In the genomic region with DNA sequence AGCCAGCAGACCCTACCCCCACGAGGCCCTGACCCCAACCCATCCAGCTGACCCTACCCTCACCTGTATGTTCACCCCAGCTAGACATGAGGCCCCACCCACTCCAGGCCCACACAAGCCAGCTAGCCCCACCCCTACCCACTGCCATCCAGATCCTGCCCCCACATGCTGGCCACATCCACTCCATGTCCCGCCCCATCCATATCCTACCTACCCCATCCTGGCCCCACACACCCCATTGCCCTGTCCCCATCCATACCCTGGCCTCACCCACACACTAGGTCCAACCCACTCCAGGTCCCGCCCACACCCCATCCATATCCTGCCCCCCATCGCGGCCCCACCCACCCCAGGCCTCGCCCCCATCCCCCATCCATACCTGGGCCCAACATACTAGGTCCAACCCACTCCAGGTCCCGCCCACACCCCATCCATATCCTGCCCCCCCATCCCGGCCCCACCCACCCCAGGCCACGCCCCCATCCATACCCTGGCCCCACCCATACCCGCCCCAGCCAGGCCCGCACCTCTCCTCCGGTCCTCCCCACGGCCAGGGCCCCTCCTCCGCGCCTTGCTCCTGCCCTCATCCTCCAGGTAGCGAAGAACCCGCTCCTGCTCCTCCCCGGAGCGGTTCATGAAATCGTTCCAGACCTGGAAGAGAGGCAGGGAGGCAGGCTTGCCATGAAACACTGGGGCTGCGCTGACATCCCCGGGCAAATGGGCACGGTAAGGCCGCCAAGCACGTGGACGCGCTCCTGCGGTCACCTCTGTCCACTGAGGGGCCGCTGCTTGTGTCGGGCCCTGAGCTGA, we compare ENCODE assay signal across 12 cellular contexts. TPM values are rescaled to one million over a fixed set of nuclear protein-coding genes. Genes with fewer than 3 reads are reported as not detected.
DNase-seq lines count a peak whose midpoint lies in the region; ATAC-seq and TF ChIP-seq lines count a peak whose summit lies in the region.
"Had no signal": no experiment of that assay in that cellular context is flagged by ENCODE, and none has a peak within 500 bp of the region (broad histone marks: within the 10 kb centered on the region; RNA-seq: fewer than 3 reads in every experiment).

No MANE protein-coding gene starts in this region.

- H2AFZ ChIP-seq in DND-41 (ENCODE audit: low read depth, low read length): no peak overlapping the region

- H3K27me3 ChIP-seq in A673 (replicated peaks; ENCODE audit: insufficient read depth, low read depth, low read length, poor library complexity) (no peaks in the 10 kb centered on the region), DND-41 (ENCODE audit: insufficient read depth, low read length, poor library complexity) (no peaks in the 10 kb centered on the region)
- H3K27me3 ChIP-seq: gastroesophageal sphincter had no signal

- peak overlapping the region in 1 of 2 donors; percentile 43 for H3K27ac Mint-ChIP-seq in T-cell

- BruUV-seq in A673 (replicated peaks; lab: Mats Ljungman, UMichigan): no TSS peak

- H3K36me3 ChIP-seq in A673 (ENCODE audit: insufficient read depth, low read length, poor library complexity, severe bottlenecking) (peaks cover 4% of the 10 kb centered on the region), DND-41 (ENCODE audit: insufficient read depth, low read length) (peaks cover 31% of the 10 kb centered on the region)

- H3K9me3 ChIP-seq in A673 (ENCODE audit: low read depth, low read length, poor library complexity, severe bottlenecking): no peaks in the 10 kb centered on the region
- H3K9me3 ChIP-seq in DND-41 (ENCODE audit: insufficient read depth, low read length, severe bottlenecking): no peaks in the 10 kb centered on the region
- H3K9me3 ChIP-seq: gastroesophageal sphincter had no signal

- peaks cover 15% of the 10 kb centered on the region; the same call in 1 of the 2 replicates for H4K20me1 ChIP-seq in DND-41 (ENCODE audit: insufficient read depth, low read length)

- H3K79me2 ChIP-seq in DND-41 (ENCODE audit: insufficient read depth, low read length): peaks cover 7% of the 10 kb centered on the region

- no peak overlapping the region for H3K9ac ChIP-seq in DND-41 (ENCODE audit: low read depth, low read length)

- peaks cover 23 to 51% (median 33%) of the 10 kb centered on the region in 3 donors for H3K4me1 Mint-ChIP-seq in T-cell

- CTCF ChIA-PET in A673 (lab: Charles Lee): interaction anchor here (0.6 kb wide), 1 partner anchor 107 kb away, joined by 3 read pairs; no protein-coding TSS in a partner anchor
- CTCF ChIA-PET in T-cell (lab: Charles Lee): no interaction called here

- peaks cover 8% of the 10 kb centered on the region for H3K4me1 ChIP-seq in A673 (ENCODE audit: insufficient read depth, low read length, poor library complexity, severe bottlenecking)
- no peaks in the 10 kb centered on the region for H3K4me1 ChIP-seq in DND-41 (ENCODE audit: insufficient read depth, low read length)
- H3K4me1 ChIP-seq: gastroesophageal sphincter had no signal

- no peaks in the 10 kb centered on the region for H3K27me3 Mint-ChIP-seq in T-cell

- H3K4me2 ChIP-seq in DND-41 (ENCODE audit: insufficient read depth, low read length): no peak overlapping the region

- DNase-seq in A673 (ENCODE audit: low spot score) (peak; percentile 44), DND-41 (peak; percentile 52), T-cell (peak in 18 of 34 experiments; percentile 17 to 58 (median 44)), iPS-NIHi11 (ENCODE audit: low spot score) (peak; percentile 96), OCI-M1 (lab: John Stamatoyannopoulos, UW) (no peak), Ammon's horn (ENCODE audit: low spot score) (no peak), NCI-H2227 treated with DMSO at 0.1 percent for 48 hours (lab: John Stamatoyannopoulos, UW) (no peak), NCI-H510A treated with DMSO at 0.1 percent for 48 hours (lab: John Stamatoyannopoulos, UW) (no peak)
- DNase-seq: GF-D8 had no signal

- H3K4me3 Mint-ChIP-seq in T-cell: no peak overlapping the region

- POLR2A ChIA-PET in A673 (lab: Charles Lee; ENCODE audit: low non-redundant PET) (no interaction called here), T-cell (lab: Charles Lee) (no interaction called here)

- H3K4me3 ChIP-seq in A673 (ENCODE audit: low read depth, low read length, poor library complexity, severe bottlenecking) (no peak overlapping the region), DND-41 (ENCODE audit: low read depth in 1 of 2, low read length in 2 of 2) (no peak overlapping the region)
- H3K4me3 ChIP-seq: gastroesophageal sphincter had no signal

- TF ChIP-seq CTCF in A673 (conservative IDR thresholded peaks at IDR 0.05; ENCODE audit: low read depth, low read length): no peak
- no peak for TF ChIP-seq CTCF in DND-41 (IDR thresholded peaks at IDR 0.05; ENCODE audit: borderline replicate concordance, extremely low read depth, low read length, poor library complexity, severe bottlenecking)

- H3K27ac ChIP-seq in A673 (ENCODE audit: low read depth, low read length, poor library complexity, severe bottlenecking) (no peak overlapping the region), DND-41 (ENCODE audit: low read length) (no peak overlapping the region)
- H3K27ac ChIP-seq: gastroesophageal sphincter had no signal

- H3K9me3 Mint-ChIP-seq in T-cell: no peaks in the 10 kb centered on the region

- peaks cover 12% of the 10 kb centered on the region for H3K36me3 Mint-ChIP-seq in T-cell

- intact Hi-C loops in A673 (cut with micrococcal nuclease; ENCODE audit: unreplicated experiment): no loop called here

- ATAC-seq in DND-41 (ENCODE audit: insufficient read depth, low read depth): peak; percentile 63
- peak; percentile 48 to 64 (median 52) for ATAC-seq in T-cell (replicated peaks in 1 of 4)
- ATAC-seq: gastroesophageal sphincter had no signal

RNA-seq across cellular contexts. Expression of a gene that starts 7.2 kb away (rescaled TPM):
- total RNA-seq in A673 (2021) (not detected in 2 replicates), T-cell (not detected)
- total RNA-seq: gastroesophageal sphincter, LHCN-M2, temporal lobe had no signal

RNA-seq across cellular contexts. Expression of a gene that starts 7.5 kb away (rescaled TPM):
- total RNA-seq in A673 (2021) (83.0 and 86.3 TPM in 2 replicates), T-cell (100 to 1,000 TPM in 1 of 5 donors, 10 to 100 TPM in 4; 55.0 to 105 (median 92.4) TPM)

RNA-seq across cellular contexts. Expression of a gene that starts 12.5 kb away (rescaled TPM):
- 39.3 and 45.5 TPM in 2 replicates for total RNA-seq in A673 (2021)
- total RNA-seq in T-cell: 100 to 1,000 TPM; 190 to 252 (median 220) TPM

RNA-seq across cellular contexts. Expression of a gene that starts 16.6 kb away (rescaled TPM):
- total RNA-seq in A673 (2021) (0.20 TPM in 1 of 2 replicates, not detected in the other), T-cell (1 to 10 TPM; 1.5 to 4.9 (median 2.8) TPM)
- total RNA-seq: gastroesophageal sphincter, LHCN-M2 had no signal

RNA-seq across cellular contexts. Expression of a gene that starts 25.3 kb away (rescaled TPM):
- total RNA-seq in A673 (2021) (19.6 and 26.3 TPM in 2 replicates), T-cell (10 to 100 TPM in 4 of 5 donors, 1 to 10 TPM in 1; 9.8 to 13.2 (median 12.0) TPM)

Comparison
In these comparisons a context has a peak if more than half of its experiments do, and no peak if none do; other contexts are left out.
1. DNase-seq: peak in A673 (single experiment), DND-41 (single experiment), T-cell (18 of 34) and iPS-NIHi11 (single experiment); none in OCI-M1 (single experiment), Ammon's horn (single experiment), NCI-H2227 treated with DMSO at 0.1 percent for 48 hours (single experiment) and NCI-H510A treated with DMSO at 0.1 percent for 48 hours (single experiment).